Comparison of ENCODE assay signal across 1 cellular context in the genomic region with DNA sequence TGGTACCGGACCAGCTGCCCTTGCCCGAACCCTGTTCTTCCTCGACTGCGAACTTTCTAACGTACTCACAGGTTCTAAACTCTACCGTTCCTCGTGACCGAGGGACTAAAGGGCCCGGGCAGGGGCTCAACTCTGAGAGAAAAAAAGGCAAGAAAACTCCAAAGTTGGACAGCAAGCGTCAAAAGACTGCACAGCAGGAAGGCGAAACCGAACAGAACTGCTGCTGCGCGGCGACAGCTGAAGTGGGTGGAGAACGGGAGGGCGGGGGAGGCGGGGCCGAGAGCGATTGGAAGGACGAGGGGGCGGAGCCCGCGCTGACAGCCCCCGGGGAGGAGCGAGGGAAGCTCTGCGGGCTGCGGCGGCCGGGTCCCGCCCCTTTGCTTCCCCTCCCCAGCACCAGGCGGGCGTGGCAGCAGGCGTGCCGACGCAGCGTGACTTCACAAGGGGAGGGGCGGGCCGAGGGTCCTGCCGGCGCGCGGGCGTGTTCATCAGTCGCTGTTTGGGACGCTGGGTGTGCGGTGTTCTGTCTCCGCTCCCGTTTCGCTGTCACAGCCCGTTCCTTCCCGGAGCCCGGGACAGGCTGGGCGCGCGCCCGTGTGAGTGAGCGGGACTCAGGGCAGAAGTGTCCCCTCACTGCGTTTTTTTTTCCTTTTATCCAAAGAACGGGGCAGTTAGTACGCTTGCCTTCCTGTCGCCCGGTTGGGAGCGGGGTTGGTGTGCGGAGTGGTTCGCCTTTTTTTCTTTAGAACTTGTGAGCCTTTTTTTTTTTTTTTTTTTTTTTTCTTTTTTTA.
TF ChIP-seq lines count a peak whose summit lies in the region.

A gene with protein sequence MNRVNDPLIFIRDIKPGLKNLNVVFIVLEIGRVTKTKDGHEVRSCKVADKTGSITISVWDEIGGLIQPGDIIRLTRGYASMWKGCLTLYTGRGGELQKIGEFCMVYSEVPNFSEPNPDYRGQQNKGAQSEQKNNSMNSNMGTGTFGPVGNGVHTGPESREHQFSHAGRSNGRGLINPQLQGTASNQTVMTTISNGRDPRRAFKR (plus strand): TSS at position 491 of the 791 bp plus-strand sequence. CDS start 479 bp downstream, outside the sequence.

TF ChIP-seq in HepG2, 621 proteins besides CTCF, POLR2A, EP300 and RAD21 (continued from another document and continues in another):
- peak; percentile 67 for TF ChIP-seq NCOA2 (CRISPR knock-in tag; IDR thresholded peaks at IDR 0.05)
- TF ChIP-seq ZNF138 (CRISPR knock-in tag; IDR thresholded peaks at IDR 0.05; ENCODE audit: low read depth): peak; percentile 94
- TF ChIP-seq PCBP1 (IDR thresholded peaks at IDR 0.05; ENCODE audit: borderline replicate concordance, low read depth, low read length): no peak
- TF ChIP-seq PAF1 (CRISPR knock-in tag; IDR thresholded peaks at IDR 0.05): no peak
- peak; percentile 93 for TF ChIP-seq ZNF687 (CRISPR knock-in tag; IDR thresholded peaks at IDR 0.05)
- TF ChIP-seq ZNF333 (CRISPR knock-in tag; IDR thresholded peaks at IDR 0.05; ENCODE audit: borderline replicate concordance): peak; percentile 83; the same call in 1 of the 2 replicates
- TF ChIP-seq ETS1 (CRISPR knock-in tag; IDR thresholded peaks at IDR 0.05): peak; percentile 66; the same call in 1 of the 2 replicates
- 0 out of 2 replicates have a peak, but pooled peaks have one; percentile 59 for TF ChIP-seq ZNF672 (CRISPR knock-in tag; IDR thresholded peaks at IDR 0.05)
- no peak; the same call in 1 of the 2 replicates for TF ChIP-seq FIP1L1 (IDR thresholded peaks at IDR 0.05; ENCODE audit: borderline replicate concordance, insufficient read depth, low read depth, low read length)
- no peak for TF ChIP-seq FOXJ3 (CRISPR knock-in tag; IDR thresholded peaks at IDR 0.05; ENCODE audit: borderline replicate concordance)
- peak; percentile 78 for TF ChIP-seq ARHGAP35 (CRISPR knock-in tag; IDR thresholded peaks at IDR 0.05; ENCODE audit: borderline replicate concordance)
- TF ChIP-seq FOXA1 (IDR thresholded peaks at IDR 0.05): no peak
- TF ChIP-seq FOXA1 (CRISPR knock-in tag; IDR thresholded peaks at IDR 0.05): peak; percentile 53
- peak; percentile 60 for TF ChIP-seq IKZF4 (CRISPR knock-in tag; IDR thresholded peaks at IDR 0.05; ENCODE audit: borderline replicate concordance, low read depth, not compliant biosample characterization)
- peak; percentile 61 for TF ChIP-seq KLF11 (CRISPR knock-in tag; IDR thresholded peaks at IDR 0.05)
- TF ChIP-seq MXI1 (IDR thresholded peaks at IDR 0.05; ENCODE audit: borderline replicate concordance, low read depth, low read length): peak; percentile 97; the same call in 2 of the 3 replicates
- no peak for TF ChIP-seq IKZF1 (IDR thresholded peaks at IDR 0.05)
- peak; percentile 87 for TF ChIP-seq ZNF792 (CRISPR knock-in tag; IDR thresholded peaks at IDR 0.05)
- TF ChIP-seq, protein P1, sequence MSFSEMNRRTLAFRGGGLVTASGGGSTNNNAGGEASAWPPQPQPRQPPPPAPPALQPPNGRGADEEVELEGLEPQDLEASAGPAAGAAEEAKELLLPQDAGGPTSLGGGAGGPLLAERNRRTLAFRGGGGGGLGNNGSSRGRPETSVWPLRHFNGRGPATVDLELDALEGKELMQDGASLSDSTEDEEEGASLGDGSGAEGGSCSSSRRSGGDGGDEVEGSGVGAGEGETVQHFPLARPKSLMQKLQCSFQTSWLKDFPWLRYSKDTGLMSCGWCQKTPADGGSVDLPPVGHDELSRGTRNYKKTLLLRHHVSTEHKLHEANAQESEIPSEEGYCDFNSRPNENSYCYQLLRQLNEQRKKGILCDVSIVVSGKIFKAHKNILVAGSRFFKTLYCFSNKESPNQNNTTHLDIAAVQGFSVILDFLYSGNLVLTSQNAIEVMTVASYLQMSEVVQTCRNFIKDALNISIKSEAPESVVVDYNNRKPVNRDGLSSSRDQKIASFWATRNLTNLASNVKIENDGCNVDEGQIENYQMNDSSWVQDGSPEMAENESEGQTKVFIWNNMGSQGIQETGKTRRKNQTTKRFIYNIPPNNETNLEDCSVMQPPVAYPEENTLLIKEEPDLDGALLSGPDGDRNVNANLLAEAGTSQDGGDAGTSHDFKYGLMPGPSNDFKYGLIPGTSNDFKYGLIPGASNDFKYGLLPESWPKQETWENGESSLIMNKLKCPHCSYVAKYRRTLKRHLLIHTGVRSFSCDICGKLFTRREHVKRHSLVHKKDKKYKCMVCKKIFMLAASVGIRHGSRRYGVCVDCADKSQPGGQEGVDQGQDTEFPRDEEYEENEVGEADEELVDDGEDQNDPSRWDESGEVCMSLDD (CRISPR knock-in tag; IDR thresholded peaks at IDR 0.05; ENCODE audit: borderline replicate concordance): peak; percentile 51; the same call in 1 of the 2 replicates
- no peak for TF ChIP-seq ATAD3A (CRISPR knock-in tag; IDR thresholded peaks at IDR 0.05)
- TF ChIP-seq ZNF878 (CRISPR knock-in tag; IDR thresholded peaks at IDR 0.05): 0 out of 2 replicates have a peak, but pooled peaks have one; percentile 53
- TF ChIP-seq ONECUT2 (CRISPR knock-in tag; IDR thresholded peaks at IDR 0.05): peak; percentile 38; the same call in 1 of the 2 replicates
- TF ChIP-seq ZNF678 (CRISPR knock-in tag; IDR thresholded peaks at IDR 0.05): peak; percentile 92
- peak; percentile 76 for TF ChIP-seq NFYB (CRISPR knock-in tag; IDR thresholded peaks at IDR 0.05)
- peak; percentile 20 for TF ChIP-seq STAG1 (CRISPR knock-in tag; IDR thresholded peaks at IDR 0.05)
- peak; percentile 95 for TF ChIP-seq SMAD3 (CRISPR knock-in tag; IDR thresholded peaks at IDR 0.05)
- TF ChIP-seq ZNF382 (CRISPR knock-in tag; IDR thresholded peaks at IDR 0.05; ENCODE audit: borderline replicate concordance): no peak
- TF ChIP-seq JUNB (CRISPR knock-in tag; IDR thresholded peaks at IDR 0.05; ENCODE audit: borderline replicate concordance): no peak
- TF ChIP-seq ZNF3 (CRISPR knock-in tag; IDR thresholded peaks at IDR 0.05): no peak
- TF ChIP-seq ZNF446 (CRISPR knock-in tag; IDR thresholded peaks at IDR 0.05): 0 out of 2 replicates have a peak, but pooled peaks have one; percentile 51
- TF ChIP-seq MLLT10 (CRISPR knock-in tag; IDR thresholded peaks at IDR 0.05): no peak
- TF ChIP-seq, protein P2, sequence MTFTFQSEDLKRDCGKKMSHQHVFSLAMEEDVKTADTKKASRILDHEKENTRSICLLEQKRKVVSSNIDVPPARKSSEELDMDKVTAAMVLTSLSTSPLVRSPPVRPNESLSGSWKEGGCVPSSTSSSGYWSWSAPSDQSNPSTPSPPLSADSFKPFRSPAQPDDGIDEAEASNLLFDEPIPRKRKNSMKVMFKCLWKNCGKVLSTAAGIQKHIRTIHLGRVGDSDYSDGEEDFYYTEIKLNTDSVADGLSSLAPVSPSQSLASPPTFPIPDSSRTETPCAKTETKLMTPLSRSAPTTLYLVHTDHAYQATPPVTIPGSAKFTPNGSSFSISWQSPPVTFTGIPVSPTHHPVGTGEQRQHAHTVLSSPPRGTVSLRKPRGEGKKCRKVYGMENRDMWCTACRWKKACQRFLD (CRISPR knock-in tag; IDR thresholded peaks at IDR 0.05; ENCODE audit: borderline replicate concordance): peak; percentile 80; the same call in 1 of the 2 replicates
- peak; percentile 73 for TF ChIP-seq MNT (IDR thresholded peaks at IDR 0.05)
- 0 out of 2 replicates have a peak, but pooled peaks have one; percentile 57 for TF ChIP-seq ZNF841 (CRISPR knock-in tag; IDR thresholded peaks at IDR 0.05; ENCODE audit: borderline replicate concordance)
- peak; percentile 81; the same call in 1 of the 2 replicates for TF ChIP-seq ZNF850 (CRISPR knock-in tag; conservative IDR thresholded peaks at IDR 0.05)
- TF ChIP-seq TGIF2 (CRISPR knock-in tag; IDR thresholded peaks at IDR 0.05): peak; percentile 83
- TF ChIP-seq, protein P3, sequence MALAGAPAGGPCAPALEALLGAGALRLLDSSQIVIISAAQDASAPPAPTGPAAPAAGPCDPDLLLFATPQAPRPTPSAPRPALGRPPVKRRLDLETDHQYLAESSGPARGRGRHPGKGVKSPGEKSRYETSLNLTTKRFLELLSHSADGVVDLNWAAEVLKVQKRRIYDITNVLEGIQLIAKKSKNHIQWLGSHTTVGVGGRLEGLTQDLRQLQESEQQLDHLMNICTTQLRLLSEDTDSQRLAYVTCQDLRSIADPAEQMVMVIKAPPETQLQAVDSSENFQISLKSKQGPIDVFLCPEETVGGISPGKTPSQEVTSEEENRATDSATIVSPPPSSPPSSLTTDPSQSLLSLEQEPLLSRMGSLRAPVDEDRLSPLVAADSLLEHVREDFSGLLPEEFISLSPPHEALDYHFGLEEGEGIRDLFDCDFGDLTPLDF (CRISPR knock-in tag; IDR thresholded peaks at IDR 0.05): no peak; the same call in 1 of the 2 replicates
- peak; percentile 97 for TF ChIP-seq KLF6 (CRISPR knock-in tag; IDR thresholded peaks at IDR 0.05)
- peak; percentile 47 for TF ChIP-seq ETV5 (CRISPR knock-in tag; IDR thresholded peaks at IDR 0.05; ENCODE audit: borderline replicate concordance)
- TF ChIP-seq ZUFSP (CRISPR knock-in tag; IDR thresholded peaks at IDR 0.05; ENCODE audit: borderline replicate concordance): no peak
- TF ChIP-seq, protein P4, sequence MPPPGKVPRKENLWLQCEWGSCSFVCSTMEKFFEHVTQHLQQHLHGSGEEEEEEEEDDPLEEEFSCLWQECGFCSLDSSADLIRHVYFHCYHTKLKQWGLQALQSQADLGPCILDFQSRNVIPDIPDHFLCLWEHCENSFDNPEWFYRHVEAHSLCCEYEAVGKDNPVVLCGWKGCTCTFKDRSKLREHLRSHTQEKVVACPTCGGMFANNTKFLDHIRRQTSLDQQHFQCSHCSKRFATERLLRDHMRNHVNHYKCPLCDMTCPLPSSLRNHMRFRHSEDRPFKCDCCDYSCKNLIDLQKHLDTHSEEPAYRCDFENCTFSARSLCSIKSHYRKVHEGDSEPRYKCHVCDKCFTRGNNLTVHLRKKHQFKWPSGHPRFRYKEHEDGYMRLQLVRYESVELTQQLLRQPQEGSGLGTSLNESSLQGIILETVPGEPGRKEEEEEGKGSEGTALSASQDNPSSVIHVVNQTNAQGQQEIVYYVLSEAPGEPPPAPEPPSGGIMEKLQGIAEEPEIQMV (CRISPR knock-in tag; IDR thresholded peaks at IDR 0.05; ENCODE audit: low read depth): peak; percentile 32; the same call in 1 of the 2 replicates
- no peak for TF ChIP-seq CENPX (CRISPR knock-in tag; IDR thresholded peaks at IDR 0.05)
- TF ChIP-seq ZNF225 (CRISPR knock-in tag; IDR thresholded peaks at IDR 0.05): peak; percentile 92
